Comparison of ENCODE assay signal across 23 cellular contexts in the genomic region with DNA sequence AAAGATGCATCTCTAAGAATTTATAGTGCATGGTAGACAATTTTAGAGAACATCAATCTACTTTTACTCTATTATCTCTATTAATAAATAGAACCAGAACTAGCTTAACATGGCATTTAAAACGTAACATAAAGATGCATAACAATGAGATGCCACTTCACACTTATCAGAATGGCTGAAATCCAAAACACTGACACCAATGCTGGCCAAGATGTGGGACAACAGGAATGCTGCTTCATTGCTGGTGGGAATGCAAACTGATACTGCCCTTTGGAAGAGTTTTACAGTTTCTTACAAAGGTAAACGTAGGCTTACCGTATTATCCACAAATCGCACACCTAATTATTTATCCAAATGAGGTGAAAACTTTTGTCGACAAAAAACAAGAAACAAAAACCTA.
"Had no signal": no experiment of that assay in that cellular context is flagged by ENCODE, and none has a peak within 500 bp of the region (broad histone marks: within the 10 kb centered on the region; RNA-seq: fewer than 3 reads in every experiment).

No MANE protein-coding gene starts in this region.

- H3K4me3 Mint-ChIP-seq: mesothelial cell of epicardium; naive B cell; nephron; neural crest cell; stimulated activated naive B cell treated with anti-CD40 and anti-IgM and Interleukin-4, amounts not matched to agents 10 μg/mL and 1 μg/mL and 100 μg/mL, for 72 hours had no signal

- ATAC-seq: lower lobe of right lung; pancreas; right lobe of liver; stimulated activated naive B cell treated with anti-CD40 and anti-IgM and Interleukin-4, amounts not matched to agents 10 μg/mL and 1 μg/mL and 100 μg/mL, for 72 hours; stimulated activated naive CD8-positive, alpha-beta T cell treated with anti-CD3 and anti-CD28 coated beads, Interleukin-15, Interleukin-2, amounts not matched to agents 100 U/mL and 50 U/mL, for 24 hours; upper lobe of right lung had no signal

- H3K9me3 ChIP-seq: lower lobe of right lung, pancreas, prostate gland, right lobe of liver, stomach, thoracic aorta, tibial artery, upper lobe of right lung had no signal

- H3K27ac ChIP-seq: lower lobe of right lung, prostate gland, right lobe of liver, thoracic aorta, tibial artery, upper lobe of right lung had no signal

- H3K4me2 ChIP-seq: smooth muscle cell had no signal

- H3K27me3 Mint-ChIP-seq: naive B cell; stimulated activated naive B cell treated with anti-CD40 and anti-IgM and Interleukin-4, amounts not matched to agents 10 μg/mL and 1 μg/mL and 100 μg/mL, for 72 hours had no signal

- H3K27ac Mint-ChIP-seq: mesothelial cell of epicardium; naive B cell; stimulated activated naive B cell treated with anti-CD40 and anti-IgM and Interleukin-4, amounts not matched to agents 10 μg/mL and 1 μg/mL and 100 μg/mL, for 72 hours had no signal

- DNase-seq: hippocampal formation; kidney; lower lobe of right lung; mesendoderm; naive B cell; nucleus accumbens; pancreas; posterior cingulate gyrus; right lobe of liver; stimulated activated CD4-positive, alpha-beta T cell treated with anti-CD3 and anti-CD28 coated beads, Interleukin-1b, Interleukin-23, amount 100 ng/mL, for 48 hours; stimulated activated CD4-positive, alpha-beta T cell treated with anti-CD3 and anti-CD28 coated beads, Interleukin-2, amount 100 ng/mL, for 48 hours; stimulated activated naive B cell treated with anti-CD40 and anti-IgM and Interleukin-4, amounts not matched to agents 10 μg/mL and 1 μg/mL and 100 μg/mL, for 72 hours; stimulated activated naive CD8-positive, alpha-beta T cell treated with anti-CD3 and anti-CD28 coated beads, Interleukin-15, Interleukin-2, amounts not matched to agents 100 U/mL and 50 U/mL, for 24 hours; stomach; tibial artery; upper lobe of right lung had no signal

- H3K27me3 ChIP-seq: pancreas, right lobe of liver, stomach, tibial artery, upper lobe of right lung had no signal

- FAIRE-seq: urothelium cell line had no signal

- H3K9me3 Mint-ChIP-seq: mesothelial cell of epicardium; naive B cell; nephron; neural crest cell; stimulated activated naive B cell treated with anti-CD40 and anti-IgM and Interleukin-4, amounts not matched to agents 10 μg/mL and 1 μg/mL and 100 μg/mL, for 72 hours had no signal

- H3K4me3 ChIP-seq: lower lobe of right lung, pancreas, prostate gland, right lobe of liver, smooth muscle cell, stomach, thoracic aorta, tibial artery, upper lobe of right lung had no signal

- H3K4me1 Mint-ChIP-seq: neural crest cell had no signal
